26 cellular contexts compared by ENCODE assay signal in genomic region chr19:4522291-4523002, GRCh38. TPM values are rescaled to one million over a fixed set of nuclear protein-coding genes. Genes with fewer than 3 reads are reported as not detected.
"Had no signal": no experiment of that assay in that cellular context is flagged by ENCODE, and none has a peak within 500 bp of the region (broad histone marks: within the 10 kb centered on the region; RNA-seq: fewer than 3 reads in every experiment).

No MANE protein-coding gene starts in this region.

- H3K27ac Mint-ChIP-seq: activated CD4-positive, alpha-beta T cell treated with anti-CD3 and anti-CD28 coated beads for 36 hours; activated CD4-positive, alpha-beta T cell treated with anti-CD3 and anti-CD28 coated beads, Interleukin-2, amount 10 ng/mL, durations not matched to agents 7 days and 5 days; activated CD8-positive, alpha-beta T cell treated with anti-CD3 and anti-CD28 coated beads, Interleukin-2, amount 10 ng/mL, durations not matched to agents 7 days and 5 days; activated naive CD4-positive, alpha-beta T cell treated with anti-CD3 and anti-CD28 coated beads for 36 hours; activated T-cell treated with anti-CD3 and anti-CD28 coated beads, Interleukin-2, amount 50 U/mL, for 24 hours; activated T-helper 1 cell treated with anti-CD3 and anti-CD28 coated beads, Interleukin-12 subunit alpha, Interleukin-12 subunit beta, Interleukin-2, Interleukin-4 antibody, amounts not matched to agents 30 ng/mL and 10 ng/mL and 1 ng/mL, durations not matched to agents 14 hours and 24 hours and 36 hours; WTC11 had no signal

- FAIRE-seq: RCC 7860 had no signal

- H3K27ac ChIP-seq: brain microvascular endothelial cell, PC-9, SK-N-MC had no signal

- H2AFZ ChIP-seq: PC-9 had no signal

- H3K9me3 Mint-ChIP-seq: activated CD4-positive, alpha-beta T cell treated with anti-CD3 and anti-CD28 coated beads, Interleukin-2, amount 10 ng/mL, durations not matched to agents 7 days and 5 days; activated naive CD4-positive, alpha-beta T cell treated with anti-CD3 and anti-CD28 coated beads for 36 hours; activated naive CD4-positive, alpha-beta T cell treated with anti-CD3 and anti-CD28 coated beads, Interleukin-2, amount 50 U/mL, for 72 hours; activated T-cell treated with anti-CD3 and anti-CD28 coated beads, Interleukin-2, amount 50 U/mL, for 24 hours; activated T-helper 1 cell treated with anti-CD3 and anti-CD28 coated beads, Interleukin-12 subunit alpha, Interleukin-12 subunit beta, Interleukin-2, Interleukin-4 antibody, amounts not matched to agents 30 ng/mL and 10 ng/mL and 1 ng/mL, durations not matched to agents 14 hours and 24 hours and 36 hours; WTC11 had no signal

- H3K4me1 Mint-ChIP-seq: activated CD4-positive, alpha-beta T cell treated with anti-CD3 and anti-CD28 coated beads for 36 hours; activated CD4-positive, alpha-beta T cell treated with anti-CD3 and anti-CD28 coated beads, Interleukin-2, amount 10 ng/mL, durations not matched to agents 7 days and 5 days; WTC11 had no signal

- ATAC-seq: activated CD4-positive, alpha-beta T cell treated with anti-CD3 and anti-CD28 coated beads for 36 hours; activated CD4-positive, CD25-positive, alpha-beta regulatory T cell treated with anti-CD3 and anti-CD28 coated beads, Interleukin-2, amount 50 U/mL, for 24 hours; activated CD8-positive, alpha-beta T cell treated with anti-CD3 and anti-CD28 coated beads, Interleukin-2, amount 10 ng/mL, durations not matched to agents 7 days and 5 days had no signal

- H3K27me3 Mint-ChIP-seq: activated CD4-positive, alpha-beta T cell treated with anti-CD3 and anti-CD28 coated beads for 36 hours; activated CD4-positive, alpha-beta T cell treated with anti-CD3 and anti-CD28 coated beads, Interleukin-2, amount 10 ng/mL, durations not matched to agents 7 days and 5 days had no signal

- H3K27me3 ChIP-seq: brain microvascular endothelial cell, MG63 had no signal

- H3K36me3 Mint-ChIP-seq: activated naive CD4-positive, alpha-beta T cell treated with anti-CD3 and anti-CD28 coated beads, Interleukin-2, amount 50 U/mL, for 72 hours; WTC11 had no signal

- H3K36me3 ChIP-seq: brain microvascular endothelial cell, MG63 had no signal

- H3K9me3 ChIP-seq: MG63 had no signal

- H3K4me3 ChIP-seq: MG63, PC-9, SK-N-MC had no signal

- DNase-seq: activated gamma-delta T cell treated with Interleukin-2 at 50 U/mL for 16 hours; aorta; brain microvascular endothelial cell; central memory CD4-positive, alpha-beta T cell; Kasumi-1; NCI-H1048; NCI-H1436 treated with DMSO at 0.1 percent for 48 hours; NCI-H1694 treated with DMSO at 0.1 percent for 48 hours; NCI-H345; NCI-H524 treated with DMSO at 0.1 percent for 48 hours had no signal

- H3K4me3 Mint-ChIP-seq: activated CD4-positive, alpha-beta T cell treated with anti-CD3 and anti-CD28 coated beads for 36 hours; activated CD4-positive, alpha-beta T cell treated with anti-CD3 and anti-CD28 coated beads, Interleukin-2, amount 10 ng/mL, durations not matched to agents 7 days and 5 days; activated CD8-positive, alpha-beta T cell treated with anti-CD3 and anti-CD28 coated beads, Interleukin-2, amount 10 ng/mL, durations not matched to agents 7 days and 5 days; activated naive CD4-positive, alpha-beta T cell treated with anti-CD3 and anti-CD28 coated beads for 36 hours; activated T-cell treated with anti-CD3 and anti-CD28 coated beads, Interleukin-2, amount 50 U/mL, for 24 hours; activated T-helper 1 cell treated with anti-CD3 and anti-CD28 coated beads, Interleukin-12 subunit alpha, Interleukin-12 subunit beta, Interleukin-2, Interleukin-4 antibody, amounts not matched to agents 30 ng/mL and 10 ng/mL and 1 ng/mL, durations not matched to agents 14 hours and 24 hours and 36 hours; WTC11 had no signal

RNA-seq across cellular contexts. Expression of gene PLIN4, which starts 4.2 kb away (rescaled TPM):
- total RNA-seq: activated CD4-positive, alpha-beta T cell treated with anti-CD3 and anti-CD28 coated beads for 36 hours; activated CD4-positive, alpha-beta T cell treated with anti-CD3 and anti-CD28 coated beads, Interleukin-2, amount 10 ng/mL, durations not matched to agents 7 days and 5 days; activated CD8-positive, alpha-beta T cell treated with anti-CD3 and anti-CD28 coated beads, Interleukin-2, amount 10 ng/mL, durations not matched to agents 7 days and 5 days; activated naive CD4-positive, alpha-beta T cell treated with anti-CD3 and anti-CD28 coated beads for 36 hours; activated T-helper 1 cell treated with anti-CD3 and anti-CD28 coated beads, Interleukin-12 subunit alpha, Interleukin-12 subunit beta, Interleukin-2, Interleukin-4 antibody, amounts not matched to agents 30 ng/mL and 10 ng/mL and 1 ng/mL, durations not matched to agents 14 hours and 24 hours and 36 hours; T-helper 1 cell treated with Interleukin-12 subunit alpha and Interleukin-12 subunit beta and Interleukin-4 antibody, amounts not matched to agents 30 ng/mL and 1 ng/mL, for 36 hours; T-helper 2 cell treated with Interferon-gamma antibody and Interleukin-4, amounts not matched to agents 100 ng/mL and 5 ng/mL, for 36 hours had no signal

RNA-seq across cellular contexts. Expression of gene PLIN5, which starts 12.6 kb away (rescaled TPM):
- total RNA-seq: activated CD4-positive, alpha-beta T cell treated with anti-CD3 and anti-CD28 coated beads for 36 hours; activated CD4-positive, alpha-beta T cell treated with anti-CD3 and anti-CD28 coated beads, Interleukin-2, amount 10 ng/mL, durations not matched to agents 7 days and 5 days; activated CD8-positive, alpha-beta T cell treated with anti-CD3 and anti-CD28 coated beads, Interleukin-2, amount 10 ng/mL, durations not matched to agents 7 days and 5 days; activated T-helper 1 cell treated with anti-CD3 and anti-CD28 coated beads, Interleukin-12 subunit alpha, Interleukin-12 subunit beta, Interleukin-2, Interleukin-4 antibody, amounts not matched to agents 30 ng/mL and 10 ng/mL and 1 ng/mL, durations not matched to agents 14 hours and 24 hours and 36 hours; NCI-H460; T-helper 1 cell treated with Interleukin-12 subunit alpha and Interleukin-12 subunit beta and Interleukin-4 antibody, amounts not matched to agents 30 ng/mL and 1 ng/mL, for 36 hours; T-helper 2 cell treated with Interferon-gamma antibody and Interleukin-4, amounts not matched to agents 100 ng/mL and 5 ng/mL, for 36 hours had no signal

RNA-seq across cellular contexts. Expression of gene LRG1, which starts 17.4 kb away (rescaled TPM):
- total RNA-seq: activated CD8-positive, alpha-beta T cell treated with anti-CD3 and anti-CD28 coated beads, Interleukin-2, amount 10 ng/mL, durations not matched to agents 7 days and 5 days had no signal

RNA-seq across cellular contexts. Expression of gene SEMA6B, which starts 37.0 kb away (rescaled TPM):
- total RNA-seq: activated CD4-positive, alpha-beta T cell treated with anti-CD3 and anti-CD28 coated beads for 36 hours; activated CD4-positive, alpha-beta T cell treated with anti-CD3 and anti-CD28 coated beads, Interleukin-2, amount 10 ng/mL, durations not matched to agents 7 days and 5 days; activated CD8-positive, alpha-beta T cell treated with anti-CD3 and anti-CD28 coated beads, Interleukin-2, amount 10 ng/mL, durations not matched to agents 7 days and 5 days; activated naive CD4-positive, alpha-beta T cell treated with anti-CD3 and anti-CD28 coated beads, Interleukin-2, amount 50 U/mL, for 72 hours; activated T-helper 1 cell treated with anti-CD3 and anti-CD28 coated beads, Interleukin-12 subunit alpha, Interleukin-12 subunit beta, Interleukin-2, Interleukin-4 antibody, amounts not matched to agents 30 ng/mL and 10 ng/mL and 1 ng/mL, durations not matched to agents 14 hours and 24 hours and 36 hours; T-helper 1 cell treated with Interleukin-12 subunit alpha and Interleukin-12 subunit beta and Interleukin-4 antibody, amounts not matched to agents 30 ng/mL and 1 ng/mL, for 36 hours; T-helper 2 cell treated with Interferon-gamma antibody and Interleukin-4, amounts not matched to agents 100 ng/mL and 5 ng/mL, for 36 hours had no signal
